In genomic region chr6:12010635-12011275, GRCh38 we compare ENCODE assay signal across 8 cellular contexts. TPM values are rescaled to one million over a fixed set of nuclear protein-coding genes. Genes with fewer than 3 reads are reported as not detected.
A peak's percentile ranks its signal among the peaks of the same experiment; 100 is the strongest.
DNase-seq lines count a peak whose midpoint lies in the region; ATAC-seq and TF ChIP-seq lines count a peak whose summit lies in the region.

No MANE protein-coding gene starts in this region.

- DNase-seq in NCI-H2081 (lab: John Stamatoyannopoulos, UW) = peak; percentile 42 to 64
- DNase-seq in NCI-H2081 treated with DMSO at 0.1 percent for 48 hours (lab: John Stamatoyannopoulos, UW) = no peak
- peak; percentile 66 for DNase-seq in RPMI8226
- DNase-seq in lower lobe of right lung = peak; percentile 77
- DNase-seq in superior temporal gyrus (ENCODE audit: extremely low spot score) = peak; percentile 84

- H3K27me3 ChIP-seq in HUES6 (ENCODE audit: control insufficient read depth, insufficient read depth, low read length) (no peaks in the 10 kb centered on the region; the same call in 1 of the 2 replicates), lower lobe of right lung (ENCODE audit: low read depth) (no peaks in the 10 kb centered on the region)

- H3K4me3 ChIP-seq in HUES6 (ENCODE audit: low read depth, low read length) (peak overlapping the region; percentile 75), lower lobe of right lung (peak overlapping the region; percentile 73)

- TF ChIP-seq CTCF in lower lobe of right lung (IDR thresholded peaks at IDR 0.05) = no peak

- intact Hi-C loops in lower lobe of right lung (cut with DNase I) = no loop called here

- peak overlapping the region; percentile 80 for H3K9ac ChIP-seq in HUES6 (ENCODE audit: low read length)

- H3K4me1 ChIP-seq in HUES6 (ENCODE audit: control insufficient read depth, insufficient read depth, low read length) (peaks cover 28% of the 10 kb centered on the region), lower lobe of right lung (peaks cover 33% of the 10 kb centered on the region)

- H3K27ac ChIP-seq in HUES6 (ENCODE audit: low read depth, low read length) = peak overlapping the region; percentile 78; the same call in 1 of the 2 replicates
- H3K27ac ChIP-seq in cingulate gyrus (ENCODE audit: low read depth, low read length) = peak overlapping the region; percentile 81
- H3K27ac ChIP-seq in lower lobe of right lung = peak overlapping the region; percentile 96

- peaks cover 8% of the 10 kb centered on the region; the same call in 1 of the 2 replicates for H3K9me3 ChIP-seq in HUES6 (ENCODE audit: control insufficient read depth, insufficient read depth, low read depth, low read length)
- no peaks in the 10 kb centered on the region for H3K9me3 ChIP-seq in lower lobe of right lung

- ATAC-seq in GM21529 (IDR thresholded peaks at IDR 0.05; ENCODE audit: unreplicated experiment) = peak; percentile 35
- ATAC-seq in lower lobe of right lung = peak; percentile 7 to 27

- peaks cover 15% of the 10 kb centered on the region for H3K36me3 ChIP-seq in HUES6 (ENCODE audit: control insufficient read depth, insufficient read depth, low read length)
- no peaks in the 10 kb centered on the region for H3K36me3 ChIP-seq in lower lobe of right lung

RNA-seq across cellular contexts. Expression of gene HIVEP1, which starts 1.4 kb away (rescaled TPM):
- total RNA-seq in lower lobe of right lung = 22.8 TPM
